In genomic region chr9:129486496-129487306, GRCh38 we compare ENCODE assay signal across 9 cellular contexts.
DNase-seq lines count a peak whose midpoint lies in the region; ATAC-seq lines count a peak whose summit lies in the region.
"Had no signal": no experiment of that assay in that cellular context is flagged by ENCODE, and none has a peak within 500 bp of the region (broad histone marks: within the 10 kb centered on the region; RNA-seq: fewer than 3 reads in every experiment).

No MANE protein-coding gene starts in this region.

- H3K4me3 Mint-ChIP-seq in activated CD8-positive, alpha-beta memory T cell treated with anti-CD3 and anti-CD28 coated beads, Interleukin-2, amount 10 ng/mL, durations not matched to agents 7 days and 5 days = peak overlapping the region; percentile 16

- H3K9me3 Mint-ChIP-seq in activated CD8-positive, alpha-beta memory T cell treated with anti-CD3 and anti-CD28 coated beads, Interleukin-2, amount 10 ng/mL, durations not matched to agents 7 days and 5 days (ENCODE audit: low read depth) = no peaks in the 10 kb centered on the region

- DNase-seq in activated CD8-positive, alpha-beta memory T cell treated with anti-CD3 and anti-CD28 coated beads, Interleukin-2, amount 10 ng/mL, durations not matched to agents 7 days and 5 days = no peak
- DNase-seq in activated CD8-positive, alpha-beta memory T cell treated with anti-CD3 and anti-CD28 coated beads, Interleukin-2, amount 50 U/mL, for 4 hours = no peak
- DNase-seq in dedifferentiated amniotic fluid mesenchymal stem cell (ENCODE audit: extremely low spot score) (peak; percentile 48), mucosa of gallbladder (ENCODE audit: low spot score) (peak; percentile 55), ureter (ENCODE audit: low spot score) (peak; percentile 85), inferior parietal cortex (ENCODE audit: extremely low spot score) (no peak), AML-193 (lab: John Stamatoyannopoulos, UW) (no peak), Kasumi-1 (lab: John Stamatoyannopoulos, UW) (no peak)
- DNase-seq: COR-L47 had no signal

- CTCF ChIA-PET in activated CD8-positive, alpha-beta memory T cell treated with anti-CD3 and anti-CD28 coated beads, Interleukin-2, amount 10 ng/mL, durations not matched to agents 7 days and 5 days (lab: Charles Lee) = interaction anchor here (0.5 kb wide), 1 partner anchor 139 kb away, joined by 3 read pairs; the partner anchor contains the start of gene NTMT1

- peak overlapping the region; percentile 92 for H3K27ac Mint-ChIP-seq in activated CD8-positive, alpha-beta memory T cell treated with anti-CD3 and anti-CD28 coated beads, Interleukin-2, amount 10 ng/mL, durations not matched to agents 7 days and 5 days

- no peak for ATAC-seq in activated CD8-positive, alpha-beta memory T cell treated with anti-CD3 and anti-CD28 coated beads, Interleukin-2, amount 10 ng/mL, durations not matched to agents 7 days and 5 days

- peaks cover under 1% of the 10 kb centered on the region for H3K27me3 Mint-ChIP-seq in activated CD8-positive, alpha-beta memory T cell treated with anti-CD3 and anti-CD28 coated beads, Interleukin-2, amount 10 ng/mL, durations not matched to agents 7 days and 5 days

- peaks cover 8% of the 10 kb centered on the region for H3K36me3 Mint-ChIP-seq in activated CD8-positive, alpha-beta memory T cell treated with anti-CD3 and anti-CD28 coated beads, Interleukin-2, amount 10 ng/mL, durations not matched to agents 7 days and 5 days

- peaks cover 52% of the 10 kb centered on the region for H3K4me1 Mint-ChIP-seq in activated CD8-positive, alpha-beta memory T cell treated with anti-CD3 and anti-CD28 coated beads, Interleukin-2, amount 10 ng/mL, durations not matched to agents 7 days and 5 days

Comparison
In these comparisons a context has a peak if more than half of its experiments do, and no peak if none do; other contexts are left out.
1. DNase-seq: peak in dedifferentiated amniotic fluid mesenchymal stem cell (single experiment), mucosa of gallbladder (single experiment) and ureter (single experiment); none in activated CD8-positive, alpha-beta memory T cell treated with anti-CD3 and anti-CD28 coated beads, Interleukin-2, amount 10 ng/mL, durations not matched to agents 7 days and 5 days (single experiment), activated CD8-positive, alpha-beta memory T cell treated with anti-CD3 and anti-CD28 coated beads, Interleukin-2, amount 50 U/mL, for 4 hours (single experiment), inferior parietal cortex (single experiment), AML-193 (0 of 2) and Kasumi-1 (0 of 2).